17 cellular contexts compared by ENCODE assay signal in the genomic region with DNA sequence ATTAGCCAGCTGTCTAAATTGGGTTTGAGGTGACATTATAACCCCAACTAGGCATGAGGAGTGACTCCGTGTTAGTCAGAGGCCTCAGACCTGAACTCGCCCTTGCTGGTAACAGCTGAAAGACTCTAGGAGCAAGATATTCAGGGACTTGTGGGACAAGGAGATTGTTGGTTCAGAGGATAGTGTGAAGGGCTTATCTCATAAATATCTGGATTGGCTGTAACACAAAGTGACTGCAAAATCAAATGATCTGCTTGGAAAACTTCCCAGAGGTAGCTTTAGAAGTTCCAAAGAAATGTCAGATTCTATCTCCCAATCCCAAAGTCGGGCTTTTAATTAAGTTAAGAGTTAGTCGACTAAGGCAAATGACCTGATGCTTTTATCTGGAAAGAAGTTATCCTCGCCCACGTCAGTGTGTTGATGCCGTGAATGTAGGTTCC.
DNase-seq lines count a peak whose midpoint lies in the region; ATAC-seq and TF ChIP-seq lines count a peak whose summit lies in the region.
"Had no signal": no experiment of that assay in that cellular context is flagged by ENCODE, and none has a peak within 500 bp of the region (broad histone marks: within the 10 kb centered on the region; RNA-seq: fewer than 3 reads in every experiment).

No MANE protein-coding gene starts in this region.

- no peaks in the 10 kb centered on the region for H3K9me2 ChIP-seq in Karpas-422 (replicated peaks; ENCODE audit: insufficient read depth, low read length)

- no peaks in the 10 kb centered on the region for H3K9me3 ChIP-seq in Karpas-422 (ENCODE audit: low read length)
- no peaks in the 10 kb centered on the region for H3K9me3 ChIP-seq in vagina

- no peak overlapping the region for H3K4me3 ChIP-seq in Karpas-422 (ENCODE audit: low read length)
- H3K4me3 ChIP-seq in retinal pigment epithelial cell (ENCODE audit: low read length) = no peak overlapping the region
- no peak overlapping the region for H3K4me3 ChIP-seq in vagina
- H3K4me3 ChIP-seq: K562, PC-9 had no signal

- no peak for DNase-seq in Karpas-422
- peak; percentile 89 for DNase-seq in retinal pigment epithelial cell (ENCODE audit: low read depth)
- no peak for DNase-seq in Right ventricle myocardium superior
- DNase-seq in vagina (ENCODE audit: extremely low spot score in 2 of 2) = no peak
- DNase-seq: CD8-positive, alpha-beta memory T cell; GOT3; NCI-H1417 treated with DMSO at 0.1 percent for 48 hours; NCI-H187 treated with DMSO at 0.1 percent for 48 hours; NCI-H345; NCI-H524 treated with DMSO at 0.1 percent for 48 hours; PC-9 had no signal

- H2AFZ ChIP-seq in Karpas-422 (ENCODE audit: low read length) = no peak overlapping the region
- H2AFZ ChIP-seq: PC-9 had no signal

- no peaks in the 10 kb centered on the region for H4K20me1 ChIP-seq in Karpas-422 (ENCODE audit: insufficient read depth, low read depth, low read length)

- ATAC-seq in SK-N-SH treated with all-trans-retinoic acid at 6 μM for 48 hours = peak; percentile 87
- ATAC-seq in esophagus mucosa = peak; percentile 81
- no peak for ATAC-seq in Right ventricle myocardium superior (ENCODE audit: poor library complexity)
- ATAC-seq in GM18858 (IDR thresholded peaks at IDR 0.05; ENCODE audit: unreplicated experiment) = no peak
- ATAC-seq in HG02798 (IDR thresholded peaks at IDR 0.05; ENCODE audit: poor library complexity, unreplicated experiment) = no peak
- ATAC-seq: HCT116, K562 had no signal

- no peak overlapping the region for H3K9ac ChIP-seq in Karpas-422 (ENCODE audit: low read length)

- intact Hi-C loops in Right ventricle myocardium superior (cut with DNase I) = no loop called here
- intact Hi-C loops in vagina (cut with DNase I) = no loop called here

- H3K4me1 ChIP-seq in Karpas-422 (ENCODE audit: low read length) (peaks cover 74% of the 10 kb centered on the region), vagina (peaks cover 14% of the 10 kb centered on the region)

- H3K36me3 ChIP-seq in Karpas-422 (ENCODE audit: insufficient read depth, low read length) = no peaks in the 10 kb centered on the region
- H3K36me3 ChIP-seq in vagina = no peaks in the 10 kb centered on the region

- TF ChIP-seq CTCF in retinal pigment epithelial cell (conservative IDR thresholded peaks at IDR 0.05; ENCODE audit: low read depth, low read length) (no peak), vagina (IDR thresholded peaks at IDR 0.05) (no peak)

- H3K27me3 ChIP-seq in Karpas-422 (ENCODE audit: low read length) = no peaks in the 10 kb centered on the region
- H3K27me3 ChIP-seq in vagina = no peaks in the 10 kb centered on the region

- no peak for TF ChIP-seq POLR2A in vagina (IDR thresholded peaks at IDR 0.05)

- peaks cover 95% of the 10 kb centered on the region for H3K79me2 ChIP-seq in Karpas-422 (ENCODE audit: low read length)

- H3K27ac ChIP-seq in Karpas-422 (ENCODE audit: low read length) = peak overlapping the region; percentile 37; the same call in 1 of the 2 replicates
- no peak overlapping the region for H3K27ac ChIP-seq in vagina
- H3K27ac ChIP-seq: PC-9 had no signal

- no peak overlapping the region for H3K4me2 ChIP-seq in Karpas-422 (ENCODE audit: low read depth, low read length, poor library complexity, severe bottlenecking)
- H3K4me2 ChIP-seq: PC-9 had no signal

TF ChIP-seq in SK-N-SH treated with all-trans-retinoic acid at 6 μM for 48 hours, 23 proteins besides CTCF, POLR2A, EP300 and RAD21:
- TF ChIP-seq ISL1 (CRISPR knock-in tag; IDR thresholded peaks at IDR 0.05) = peak; percentile 94
- TF ChIP-seq OSR1 (CRISPR knock-in tag; IDR thresholded peaks at IDR 0.05) = no peak
- TF ChIP-seq ZC3H10 (CRISPR knock-in tag; IDR thresholded peaks at IDR 0.05) = peak; percentile 71; the same call in 1 of the 2 replicates
- TF ChIP-seq, protein P1, sequence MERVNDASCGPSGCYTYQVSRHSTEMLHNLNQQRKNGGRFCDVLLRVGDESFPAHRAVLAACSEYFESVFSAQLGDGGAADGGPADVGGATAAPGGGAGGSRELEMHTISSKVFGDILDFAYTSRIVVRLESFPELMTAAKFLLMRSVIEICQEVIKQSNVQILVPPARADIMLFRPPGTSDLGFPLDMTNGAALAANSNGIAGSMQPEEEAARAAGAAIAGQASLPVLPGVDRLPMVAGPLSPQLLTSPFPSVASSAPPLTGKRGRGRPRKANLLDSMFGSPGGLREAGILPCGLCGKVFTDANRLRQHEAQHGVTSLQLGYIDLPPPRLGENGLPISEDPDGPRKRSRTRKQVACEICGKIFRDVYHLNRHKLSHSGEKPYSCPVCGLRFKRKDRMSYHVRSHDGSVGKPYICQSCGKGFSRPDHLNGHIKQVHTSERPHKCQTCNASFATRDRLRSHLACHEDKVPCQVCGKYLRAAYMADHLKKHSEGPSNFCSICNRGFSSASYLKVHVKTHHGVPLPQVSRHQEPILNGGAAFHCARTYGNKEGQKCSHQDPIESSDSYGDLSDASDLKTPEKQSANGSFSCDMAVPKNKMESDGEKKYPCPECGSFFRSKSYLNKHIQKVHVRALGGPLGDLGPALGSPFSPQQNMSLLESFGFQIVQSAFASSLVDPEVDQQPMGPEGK (CRISPR knock-in tag; IDR thresholded peaks at IDR 0.05; ENCODE audit: borderline replicate concordance) = 0 out of 2 replicates have a peak, but pooled peaks have one; percentile 18
- TF ChIP-seq, protein P2, sequence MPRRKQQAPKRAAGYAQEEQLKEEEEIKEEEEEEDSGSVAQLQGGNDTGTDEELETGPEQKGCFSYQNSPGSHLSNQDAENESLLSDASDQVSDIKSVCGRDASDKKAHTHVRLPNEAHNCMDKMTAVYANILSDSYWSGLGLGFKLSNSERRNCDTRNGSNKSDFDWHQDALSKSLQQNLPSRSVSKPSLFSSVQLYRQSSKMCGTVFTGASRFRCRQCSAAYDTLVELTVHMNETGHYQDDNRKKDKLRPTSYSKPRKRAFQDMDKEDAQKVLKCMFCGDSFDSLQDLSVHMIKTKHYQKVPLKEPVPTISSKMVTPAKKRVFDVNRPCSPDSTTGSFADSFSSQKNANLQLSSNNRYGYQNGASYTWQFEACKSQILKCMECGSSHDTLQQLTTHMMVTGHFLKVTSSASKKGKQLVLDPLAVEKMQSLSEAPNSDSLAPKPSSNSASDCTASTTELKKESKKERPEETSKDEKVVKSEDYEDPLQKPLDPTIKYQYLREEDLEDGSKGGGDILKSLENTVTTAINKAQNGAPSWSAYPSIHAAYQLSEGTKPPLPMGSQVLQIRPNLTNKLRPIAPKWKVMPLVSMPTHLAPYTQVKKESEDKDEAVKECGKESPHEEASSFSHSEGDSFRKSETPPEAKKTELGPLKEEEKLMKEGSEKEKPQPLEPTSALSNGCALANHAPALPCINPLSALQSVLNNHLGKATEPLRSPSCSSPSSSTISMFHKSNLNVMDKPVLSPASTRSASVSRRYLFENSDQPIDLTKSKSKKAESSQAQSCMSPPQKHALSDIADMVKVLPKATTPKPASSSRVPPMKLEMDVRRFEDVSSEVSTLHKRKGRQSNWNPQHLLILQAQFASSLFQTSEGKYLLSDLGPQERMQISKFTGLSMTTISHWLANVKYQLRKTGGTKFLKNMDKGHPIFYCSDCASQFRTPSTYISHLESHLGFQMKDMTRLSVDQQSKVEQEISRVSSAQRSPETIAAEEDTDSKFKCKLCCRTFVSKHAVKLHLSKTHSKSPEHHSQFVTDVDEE (CRISPR knock-in tag; IDR thresholded peaks at IDR 0.05) = peak; percentile 63; the same call in 1 of the 2 replicates
- no peak for TF ChIP-seq GLIS3 (CRISPR knock-in tag; IDR thresholded peaks at IDR 0.05)

Comparison
In these comparisons a context has a peak if more than half of its experiments do, and no peak if none do; other contexts are left out.
1. ATAC-seq: peak in SK-N-SH treated with all-trans-retinoic acid at 6 μM for 48 hours (single experiment) and esophagus mucosa (single experiment); none in Right ventricle myocardium superior (single experiment), GM18858 (single experiment) and HG02798 (single experiment).